12 cellular contexts compared by ENCODE assay signal in genomic region chr12:15225819-15226218, GRCh38. TPM values are rescaled to one million over a fixed set of nuclear protein-coding genes. Genes with fewer than 3 reads are reported as not detected.
DNase-seq lines count a peak whose midpoint lies in the region; ATAC-seq, FAIRE-seq and TF ChIP-seq lines count a peak whose summit lies in the region.
"Not testable (repeated sequence)": the region's sequence is repeated elsewhere in the genome, so short reads cannot be mapped to it uniquely, and the experiment has no call there.
"Had no signal": no experiment of that assay in that cellular context is flagged by ENCODE, and none has a peak within 500 bp of the region (broad histone marks: within the 10 kb centered on the region; RNA-seq: fewer than 3 reads in every experiment).

No MANE protein-coding gene starts in this region.

- H3K4me3 ChIP-seq in astrocyte (ENCODE audit: insufficient read depth, low read depth, low read length); mesenchymal stem cell (ENCODE audit: insufficient read depth in 1 of 2, low read depth in 1 of 2, low read length in 2 of 2): not testable (repeated sequence)

- not testable (repeated sequence) for H3K9me3 ChIP-seq in astrocyte (ENCODE audit: insufficient read depth, low read depth, low read length); mesenchymal stem cell (ENCODE audit: control insufficient read depth, low read length)

- peaks cover 36% of the 10 kb centered on the region for H3K27me3 Mint-ChIP-seq in astrocyte (ENCODE audit: low read depth, unreplicated experiment)

- not testable (repeated sequence) for H3K9me3 Mint-ChIP-seq in astrocyte (ENCODE audit: unreplicated experiment)

- H3K4me1 Mint-ChIP-seq in astrocyte (ENCODE audit: low read depth, unreplicated experiment): not testable (repeated sequence)

- FAIRE-seq in astrocyte (lab: Jason Lieb, UNC): not testable (repeated sequence)

- H3K4ac ChIP-seq in mesenchymal stem cell (ENCODE audit: low read depth in 1 of 2, low read length in 2 of 2): not testable (repeated sequence)

- not testable (repeated sequence) for H3K79me2 ChIP-seq in astrocyte (ENCODE audit: insufficient read depth, low read length)

- H2BK15ac ChIP-seq in mesenchymal stem cell (ENCODE audit: low read depth, poor library complexity, severe bottlenecking): not testable (repeated sequence)

- not testable (repeated sequence) for H3K4me2 ChIP-seq in astrocyte (ENCODE audit: low read length); mesenchymal stem cell (ENCODE audit: low read length, poor library complexity, severe bottlenecking)

- H2AFZ ChIP-seq in astrocyte (ENCODE audit: low read depth, low read length); mesenchymal stem cell (ENCODE audit: low read depth, low read length): not testable (repeated sequence)

- peak; percentile 15 for DNase-seq in ELR (ENCODE audit: low read depth)
- DNase-seq in M059J (ENCODE audit: low read depth): peak; percentile 46
- DNase-seq in astrocyte (ENCODE audit: low read depth): peak; percentile 5
- peak; percentile 63 for DNase-seq in mesenchymal stem cell

- H3K4me1 ChIP-seq in astrocyte (ENCODE audit: insufficient read depth, low read length); mesenchymal stem cell (ENCODE audit: control insufficient read depth, insufficient read depth, low read depth, low read length): not testable (repeated sequence)

- H3K27ac Mint-ChIP-seq in astrocyte (ENCODE audit: unreplicated experiment): not testable (repeated sequence)

- not testable (repeated sequence) for H3K9ac ChIP-seq in astrocyte (ENCODE audit: low read length)
- peak overlapping the region; percentile 14 for H3K9ac ChIP-seq in mesenchymal stem cell (ENCODE audit: low read length)

- H3K27me3 ChIP-seq in astrocyte (ENCODE audit: insufficient read depth, low read length) (peaks cover 18% of the 10 kb centered on the region), mesenchymal stem cell (ENCODE audit: control insufficient read depth in 1 of 2, insufficient read depth in 1 of 2, low read length in 2 of 2) (peaks cover 0 to 31% of the 10 kb centered on the region in 2 experiments)

- H3K18ac ChIP-seq in mesenchymal stem cell (ENCODE audit: low read depth in 1 of 2, low read length in 2 of 2): not testable (repeated sequence)

- not testable (repeated sequence) for H3K79me1 ChIP-seq in mesenchymal stem cell (replicated peaks; ENCODE audit: low read length, poor library complexity, severe bottlenecking)

- H2BK12ac ChIP-seq in mesenchymal stem cell (ENCODE audit: low read length in 2 of 2): not testable (repeated sequence)

- H2BK120ac ChIP-seq in mesenchymal stem cell (ENCODE audit: low read depth, low read length): not testable (repeated sequence)

- not testable (repeated sequence) for H3K23ac ChIP-seq in mesenchymal stem cell (ENCODE audit: low read length in 2 of 2)

- H2BK5ac ChIP-seq in mesenchymal stem cell (ENCODE audit: low read depth, low read length, poor library complexity, severe bottlenecking): not testable (repeated sequence)

- H4K8ac ChIP-seq in mesenchymal stem cell (ENCODE audit: low read length): not testable (repeated sequence)

- TF ChIP-seq CTCF in astrocyte (IDR thresholded peaks at IDR 0.05; ENCODE audit: insufficient read depth, low read depth, low read length): not testable (repeated sequence)

- H4K91ac ChIP-seq in mesenchymal stem cell (ENCODE audit: low read length): not testable (repeated sequence)

- not testable (repeated sequence) for H3K14ac ChIP-seq in mesenchymal stem cell (ENCODE audit: low read length in 2 of 2)

- not testable (repeated sequence) for H4K20me1 ChIP-seq in astrocyte (ENCODE audit: insufficient read depth, low read length)

- H2AK5ac ChIP-seq in mesenchymal stem cell (ENCODE audit: low read length, severe bottlenecking): not testable (repeated sequence)

- not testable (repeated sequence) for H3K36me3 ChIP-seq in astrocyte (ENCODE audit: insufficient read depth, low read length); mesenchymal stem cell (ENCODE audit: control insufficient read depth in 1 of 2, insufficient read depth in 2 of 2, low read depth in 1 of 2, low read length in 2 of 2)

- H3K27ac ChIP-seq in astrocyte (ENCODE audit: low read depth, low read length); mesenchymal stem cell (ENCODE audit: low read length, poor library complexity, severe bottlenecking): not testable (repeated sequence)

- peak; percentile 55 for ATAC-seq in GM19025 (IDR thresholded peaks at IDR 0.05; ENCODE audit: low read depth, unreplicated experiment)
- ATAC-seq in GM21529 (IDR thresholded peaks at IDR 0.05; ENCODE audit: unreplicated experiment): peak; percentile 45
- ATAC-seq in HG02763 (IDR thresholded peaks at IDR 0.05; ENCODE audit: unreplicated experiment): peak; percentile 61
- ATAC-seq in HG03378 (IDR thresholded peaks at IDR 0.05; ENCODE audit: unreplicated experiment): peak; percentile 64

- WGBS in mesenchymal stem cell: 46% methylated on average over 2 of the region's 3 CpGs

- not testable (repeated sequence) for H3K36me3 Mint-ChIP-seq in astrocyte (ENCODE audit: low read depth, unreplicated experiment)

- H3K4me3 Mint-ChIP-seq in astrocyte (ENCODE audit: unreplicated experiment): not testable (repeated sequence)

RNA-seq across cellular contexts. Expression of gene RERG, which starts 4.6 kb away (rescaled TPM):
- 1.4 TPM in 1 of 2 replicates, not detected in the other for total RNA-seq in M059J (2014; rRNA removed; shearing (Covaris generic))
- total RNA-seq in astrocyte: 0.14 TPM in 1 of 2 replicates, not detected in the other
- polyA plus RNA-seq in mesenchymal stem cell (2013, experiment 1 of 2): 0.70 TPM
- polyA plus RNA-seq in mesenchymal stem cell (2013, experiment 2 of 2): 0.81 TPM
- total RNA-seq: activated CD4-positive, alpha-beta memory T cell treated with anti-CD3 and anti-CD28 coated beads, Interleukin-2, amount 10 ng/mL, durations not matched to agents 7 days and 5 days; activated naive CD8-positive, alpha-beta T cell treated with anti-CD3 and anti-CD28 coated beads, Interleukin-2, amount 10 ng/mL, durations not matched to agents 7 days and 5 days; G401; PC-3 had no signal

Comparison
In these comparisons a context has a peak if more than half of its experiments do, and no peak if none do; other contexts are left out.
1. DNase-seq: peak in every context shown above with its lines; median percentile 63 in mesenchymal stem cell; 46 in M059J; 15 in ELR; 5 in astrocyte.